Comparison of ENCODE assay signal across 38 cellular contexts in genomic region chr6:29332676-29333075, GRCh38. TPM values are rescaled to one million over a fixed set of nuclear protein-coding genes. Genes with fewer than 3 reads are reported as not detected.
"Had no signal": no experiment of that assay in that cellular context is flagged by ENCODE, and none has a peak within 500 bp of the region (broad histone marks: within the 10 kb centered on the region; RNA-seq: fewer than 3 reads in every experiment).

No MANE protein-coding gene starts in this region.

- H3K27me3 ChIP-seq: adrenal gland, body of pancreas, brain microvascular endothelial cell had no signal

- H3K27ac ChIP-seq: adrenal gland, body of pancreas, brain microvascular endothelial cell, breast epithelium, VCaP had no signal

- H3K36me3 Mint-ChIP-seq: activated CD4-positive, alpha-beta memory T cell treated with anti-CD3 and anti-CD28 coated beads for 36 hours; activated naive CD4-positive, alpha-beta T cell treated with anti-CD3 and anti-CD28 coated beads, Interleukin-2, amount 50 U/mL, for 72 hours; activated naive CD8-positive, alpha-beta T cell treated with anti-CD3 and anti-CD28 coated beads, Interleukin-2, amount 10 ng/mL, durations not matched to agents 7 days and 5 days had no signal

- H3K27ac Mint-ChIP-seq: activated B cell treated with CpG ODN at 0.5 μM for 24 hours; activated CD4-positive, alpha-beta memory T cell treated with anti-CD3 and anti-CD28 coated beads for 36 hours; activated CD4-positive, alpha-beta T cell treated with anti-CD3 and anti-CD28 coated beads, Interleukin-2, amount 10 ng/mL, durations not matched to agents 24 days and 14 days; activated naive CD4-positive, alpha-beta T cell treated with anti-CD3 and anti-CD28 coated beads, Interleukin-2, amount 50 U/mL, for 72 hours; activated naive CD8-positive, alpha-beta T cell treated with anti-CD3 and anti-CD28 coated beads, Interleukin-2, amount 10 ng/mL, durations not matched to agents 7 days and 5 days; activated T-helper 1 cell treated with anti-CD3 and anti-CD28 coated beads, Interleukin-12 subunit alpha, Interleukin-12 subunit beta, Interleukin-2, Interleukin-4 antibody, amounts not matched to agents 30 ng/mL and 10 ng/mL and 1 ng/mL, durations not matched to agents 14 hours and 24 hours and 36 hours; activated T-helper 2 cell treated with anti-CD3 and anti-CD28 coated beads, Interferon-gamma antibody, Interleukin-2, Interleukin-4, amounts not matched to agents 10 μg/mL and 5 μg/mL and 100 μg/mL, durations not matched to agents 14 hours and 24 hours and 36 hours; T-helper 1 cell treated with Interleukin-12 subunit alpha and Interleukin-12 subunit beta and Interleukin-4 antibody, amounts not matched to agents 30 μg/mL and 1 μg/mL, for 36 hours; T-helper 2 cell treated with Interferon-gamma antibody and Interleukin-4, amounts not matched to agents 5 μg/mL and 100 μg/mL, for 36 hours had no signal

- H3K4me1 ChIP-seq: adrenal gland, body of pancreas, breast epithelium had no signal

- DNase-seq: activated B cell treated with CpG ODN at 0.5 μM for 24 hours; activated CD4-positive, alpha-beta memory T cell treated with anti-CD3 and anti-CD28 coated beads for 36 hours; activated CD4-positive, alpha-beta T cell treated with anti-CD3 and anti-CD28 coated beads for 4 hours; activated CD4-positive, alpha-beta T cell treated with anti-CD3 and anti-CD28 coated beads, Interleukin-2, amount 10 ng/mL, durations not matched to agents 24 days and 14 days; activated CD4-positive, alpha-beta T cell treated with anti-CD3 and anti-CD28 coated beads, Interleukin-2, amount 50 U/mL, for 1 hour; activated CD4-positive, alpha-beta T cell treated with anti-CD3 and anti-CD28 coated beads, Interleukin-2, amount 50 U/mL, for 4 hours; activated CD4-positive, CD25-positive, alpha-beta regulatory T cell treated with anti-CD3 and anti-CD28 coated beads, Interleukin-2, amount 50 U/mL, for 72 hours; activated CD8-positive, alpha-beta memory T cell treated with anti-CD3 and anti-CD28 coated beads, Interleukin-2, amount 50 U/mL, for 4 hours; activated effector memory CD4-positive, alpha-beta T cell treated with Interleukin-2 at 50 U/mL for 16 hours; activated gamma-delta T cell; activated naive CD4-positive, alpha-beta T cell treated with anti-CD3 and anti-CD28 coated beads, Interleukin-2, amount 50 U/mL, for 16 hours; activated naive CD4-positive, alpha-beta T cell treated with Interleukin-2 at 50 U/mL for 16 hours; activated naive CD8-positive, alpha-beta T cell treated with anti-CD3 and anti-CD28 coated beads, Interleukin-2, amount 10 ng/mL, durations not matched to agents 7 days and 5 days; activated T-cell treated with anti-CD3 and anti-CD28 coated beads for 4 hours; activated T-cell treated with anti-CD3 and anti-CD28 coated beads, Interleukin-2, amount 50 U/mL, for 1 hour; activated T-cell treated with anti-CD3 and anti-CD28 coated beads, Interleukin-2, amount 50 U/mL, for 4 hours; adrenal gland; amniotic stem cell; aorta; body of pancreas; brain microvascular endothelial cell; central memory CD4-positive, alpha-beta T cell; SW 1271; T-helper 1 cell; T-helper 2 cell; T-helper 9 cell had no signal

- H3K36me3 ChIP-seq: adrenal gland, brain microvascular endothelial cell, breast epithelium had no signal

- H3K4me3 Mint-ChIP-seq: activated B cell treated with CpG ODN at 0.5 μM for 24 hours; activated CD4-positive, alpha-beta memory T cell treated with anti-CD3 and anti-CD28 coated beads for 36 hours; activated CD4-positive, alpha-beta T cell treated with anti-CD3 and anti-CD28 coated beads, Interleukin-2, amount 10 ng/mL, durations not matched to agents 24 days and 14 days; activated naive CD8-positive, alpha-beta T cell treated with anti-CD3 and anti-CD28 coated beads, Interleukin-2, amount 10 ng/mL, durations not matched to agents 7 days and 5 days; activated T-cell treated with anti-CD3 and anti-CD28 coated beads, Interleukin-2, amount 50 U/mL, for 4 hours; activated T-helper 1 cell treated with anti-CD3 and anti-CD28 coated beads, Interleukin-12 subunit alpha, Interleukin-12 subunit beta, Interleukin-2, Interleukin-4 antibody, amounts not matched to agents 30 ng/mL and 10 ng/mL and 1 ng/mL, durations not matched to agents 14 hours and 24 hours and 36 hours; T-helper 1 cell treated with Interleukin-12 subunit alpha and Interleukin-12 subunit beta and Interleukin-4 antibody, amounts not matched to agents 30 μg/mL and 1 μg/mL, for 36 hours; T-helper 2 cell treated with Interferon-gamma antibody and Interleukin-4, amounts not matched to agents 5 μg/mL and 100 μg/mL, for 36 hours had no signal

- ATAC-seq: activated T-cell treated with anti-CD3 and anti-CD28 coated beads, Interleukin-2, amount 50 U/mL, for 4 hours; body of pancreas had no signal

- H3K9me3 ChIP-seq: adrenal gland, body of pancreas, breast epithelium had no signal

- H3K4me3 ChIP-seq: adrenal gland, body of pancreas, breast epithelium had no signal

- FAIRE-seq: astrocyte, TTC549 had no signal

- H3K9me3 Mint-ChIP-seq: activated B cell treated with CpG ODN at 0.5 μM for 24 hours; activated naive CD4-positive, alpha-beta T cell treated with anti-CD3 and anti-CD28 coated beads, Interleukin-2, amount 50 U/mL, for 72 hours; activated T-helper 1 cell treated with anti-CD3 and anti-CD28 coated beads, Interleukin-12 subunit alpha, Interleukin-12 subunit beta, Interleukin-2, Interleukin-4 antibody, amounts not matched to agents 30 ng/mL and 10 ng/mL and 1 ng/mL, durations not matched to agents 14 hours and 24 hours and 36 hours; activated T-helper 2 cell treated with anti-CD3 and anti-CD28 coated beads, Interferon-gamma antibody, Interleukin-2, Interleukin-4, amounts not matched to agents 10 μg/mL and 5 μg/mL and 100 μg/mL, durations not matched to agents 14 hours and 24 hours and 36 hours; T-helper 2 cell treated with Interferon-gamma antibody and Interleukin-4, amounts not matched to agents 5 μg/mL and 100 μg/mL, for 36 hours had no signal

- H3K4me1 Mint-ChIP-seq: activated B cell treated with CpG ODN at 0.5 μM for 24 hours; activated CD4-positive, alpha-beta T cell treated with anti-CD3 and anti-CD28 coated beads, Interleukin-2, amount 10 ng/mL, durations not matched to agents 24 days and 14 days; activated naive CD8-positive, alpha-beta T cell treated with anti-CD3 and anti-CD28 coated beads, Interleukin-2, amount 10 ng/mL, durations not matched to agents 7 days and 5 days had no signal

RNA-seq across cellular contexts. Expression of gene OR14J1, which starts 31.2 kb away (rescaled TPM):
- total RNA-seq: activated B cell treated with CpG ODN at 0.5 μM for 24 hours; activated CD4-positive, alpha-beta memory T cell treated with anti-CD3 and anti-CD28 coated beads for 36 hours; activated CD4-positive, alpha-beta T cell treated with anti-CD3 and anti-CD28 coated beads, Interleukin-2, amount 10 ng/mL, durations not matched to agents 24 days and 14 days; activated CD8-positive, alpha-beta memory T cell treated with anti-CD3 and anti-CD28 coated beads for 36 hours; activated naive CD4-positive, alpha-beta T cell treated with anti-CD3 and anti-CD28 coated beads, Interleukin-2, amount 50 U/mL, for 72 hours; activated naive CD8-positive, alpha-beta T cell treated with anti-CD3 and anti-CD28 coated beads, Interleukin-2, amount 10 ng/mL, durations not matched to agents 7 days and 5 days; activated T-cell treated with anti-CD3 and anti-CD28 coated beads, Interleukin-2, amount 50 U/mL, for 4 hours; activated T-helper 1 cell treated with anti-CD3 and anti-CD28 coated beads, Interleukin-12 subunit alpha, Interleukin-12 subunit beta, Interleukin-2, Interleukin-4 antibody, amounts not matched to agents 30 ng/mL and 10 ng/mL and 1 ng/mL, durations not matched to agents 14 hours and 24 hours and 36 hours; activated T-helper 2 cell treated with anti-CD3 and anti-CD28 coated beads, Interferon-gamma antibody, Interleukin-2, Interleukin-4, amounts not matched to agents 10 μg/mL and 5 μg/mL and 100 μg/mL, durations not matched to agents 14 hours and 24 hours and 36 hours; adrenal gland; aorta; astrocyte; body of pancreas; breast epithelium; cardiac septum had no signal
- polyA plus RNA-seq: adrenal gland, aorta had no signal

RNA-seq across cellular contexts. Expression of gene OR5V1, which starts 36.0 kb away (rescaled TPM):
- total RNA-seq: activated B cell treated with CpG ODN at 0.5 μM for 24 hours; activated CD4-positive, alpha-beta memory T cell treated with anti-CD3 and anti-CD28 coated beads for 36 hours; activated CD4-positive, alpha-beta T cell treated with anti-CD3 and anti-CD28 coated beads, Interleukin-2, amount 10 ng/mL, durations not matched to agents 24 days and 14 days; activated CD8-positive, alpha-beta memory T cell treated with anti-CD3 and anti-CD28 coated beads for 36 hours; activated naive CD4-positive, alpha-beta T cell treated with anti-CD3 and anti-CD28 coated beads, Interleukin-2, amount 50 U/mL, for 72 hours; activated naive CD8-positive, alpha-beta T cell treated with anti-CD3 and anti-CD28 coated beads, Interleukin-2, amount 10 ng/mL, durations not matched to agents 7 days and 5 days; activated T-cell treated with anti-CD3 and anti-CD28 coated beads, Interleukin-2, amount 50 U/mL, for 4 hours; activated T-helper 1 cell treated with anti-CD3 and anti-CD28 coated beads, Interleukin-12 subunit alpha, Interleukin-12 subunit beta, Interleukin-2, Interleukin-4 antibody, amounts not matched to agents 30 ng/mL and 10 ng/mL and 1 ng/mL, durations not matched to agents 14 hours and 24 hours and 36 hours; activated T-helper 2 cell treated with anti-CD3 and anti-CD28 coated beads, Interferon-gamma antibody, Interleukin-2, Interleukin-4, amounts not matched to agents 10 μg/mL and 5 μg/mL and 100 μg/mL, durations not matched to agents 14 hours and 24 hours and 36 hours; adrenal gland; aorta; astrocyte; body of pancreas; breast epithelium; cardiac septum; cerebellum had no signal
- polyA plus RNA-seq: adrenal gland, aorta had no signal

RNA-seq across cellular contexts. Expression of gene OR12D3, which starts 42.4 kb away (rescaled TPM):
- total RNA-seq: activated B cell treated with CpG ODN at 0.5 μM for 24 hours; activated CD4-positive, alpha-beta memory T cell treated with anti-CD3 and anti-CD28 coated beads for 36 hours; activated CD4-positive, alpha-beta T cell treated with anti-CD3 and anti-CD28 coated beads, Interleukin-2, amount 10 ng/mL, durations not matched to agents 24 days and 14 days; activated CD8-positive, alpha-beta memory T cell treated with anti-CD3 and anti-CD28 coated beads for 36 hours; activated naive CD4-positive, alpha-beta T cell treated with anti-CD3 and anti-CD28 coated beads, Interleukin-2, amount 50 U/mL, for 72 hours; activated naive CD8-positive, alpha-beta T cell treated with anti-CD3 and anti-CD28 coated beads, Interleukin-2, amount 10 ng/mL, durations not matched to agents 7 days and 5 days; activated T-cell treated with anti-CD3 and anti-CD28 coated beads, Interleukin-2, amount 50 U/mL, for 4 hours; activated T-helper 1 cell treated with anti-CD3 and anti-CD28 coated beads, Interleukin-12 subunit alpha, Interleukin-12 subunit beta, Interleukin-2, Interleukin-4 antibody, amounts not matched to agents 30 ng/mL and 10 ng/mL and 1 ng/mL, durations not matched to agents 14 hours and 24 hours and 36 hours; activated T-helper 2 cell treated with anti-CD3 and anti-CD28 coated beads, Interferon-gamma antibody, Interleukin-2, Interleukin-4, amounts not matched to agents 10 μg/mL and 5 μg/mL and 100 μg/mL, durations not matched to agents 14 hours and 24 hours and 36 hours; adrenal gland; aorta; astrocyte; body of pancreas; breast epithelium; cardiac septum; cerebellum had no signal
- polyA plus RNA-seq: adrenal gland, aorta had no signal
